ENCODE assay signal across 8 cellular contexts in genomic region chr2:54725343-54726099, GRCh38. TPM values are rescaled to one million over a fixed set of nuclear protein-coding genes. Genes with fewer than 3 reads are reported as not detected.
DNase-seq lines count a peak whose midpoint lies in the region; ATAC-seq, FAIRE-seq and TF ChIP-seq lines count a peak whose summit lies in the region.

No MANE protein-coding gene starts in this region.

- no peak for DNase-seq in A549 (ENCODE audit: low read depth in 1 of 2, low spot score in 1 of 2)
- no peak for DNase-seq in activated naive CD8-positive, alpha-beta T cell treated with anti-CD3 and anti-CD28 coated beads, Interleukin-2, amount 10 ng/mL, durations not matched to agents 7 days and 5 days
- no peak for DNase-seq in NCI-H510A treated with DMSO at 0.1 percent for 48 hours (lab: John Stamatoyannopoulos, UW)
- DNase-seq in T-helper 9 cell: no peak
- DNase-seq in stimulated activated CD4-positive, alpha-beta T cell treated with anti-CD3 and anti-CD28 coated beads, Interleukin-4, amount 100 ng/mL, for 4 hours: no peak

- peak overlapping the region; percentile 76 for H3K4me3 Mint-ChIP-seq in activated naive CD8-positive, alpha-beta T cell treated with anti-CD3 and anti-CD28 coated beads, Interleukin-2, amount 10 ng/mL, durations not matched to agents 7 days and 5 days

- peaks cover 38% of the 10 kb centered on the region for H3K27me3 Mint-ChIP-seq in activated naive CD8-positive, alpha-beta T cell treated with anti-CD3 and anti-CD28 coated beads, Interleukin-2, amount 10 ng/mL, durations not matched to agents 7 days and 5 days

- TF ChIP-seq POLR2A in A549 (IDR thresholded peaks at IDR 0.05; ENCODE audit: low read length): no peak

- no peak for FAIRE-seq in A549 (lab: Jason Lieb, UNC)

- peaks cover 21 to 25% of the 10 kb centered on the region in 2 donors for H3K27me3 ChIP-seq in mucosa of rectum (ENCODE audit: control insufficient read depth in 2 of 2, insufficient read depth in 2 of 2, low read length in 2 of 2)

- no peak for TF ChIP-seq EP300 in A549 (IDR thresholded peaks at IDR 0.05)

- no peaks in the 10 kb centered on the region for H3K9me3 Mint-ChIP-seq in activated naive CD8-positive, alpha-beta T cell treated with anti-CD3 and anti-CD28 coated beads, Interleukin-2, amount 10 ng/mL, durations not matched to agents 7 days and 5 days

- TF ChIP-seq CTCF in A549 (IDR thresholded peaks at IDR 0.05): no peak

- H3K36me3 Mint-ChIP-seq in activated naive CD8-positive, alpha-beta T cell treated with anti-CD3 and anti-CD28 coated beads, Interleukin-2, amount 10 ng/mL, durations not matched to agents 7 days and 5 days: no peaks in the 10 kb centered on the region

- POLR2A ChIA-PET in A549 (lab: Yijun Ruan, JAX): no interaction called here
- POLR2A ChIA-PET in activated naive CD8-positive, alpha-beta T cell treated with anti-CD3 and anti-CD28 coated beads, Interleukin-2, amount 10 ng/mL, durations not matched to agents 7 days and 5 days (lab: Charles Lee): no interaction called here

- H3K36me3 ChIP-seq in ES-I3 (ENCODE audit: insufficient read depth, low read length) (no peaks in the 10 kb centered on the region), mucosa of rectum (ENCODE audit: control insufficient read depth in 2 of 2, insufficient read depth in 2 of 2, low read length in 2 of 2) (no peaks in the 10 kb centered on the region)

- H3K9me3 ChIP-seq in A549: no peaks in the 10 kb centered on the region
- no peaks in the 10 kb centered on the region for H3K9me3 ChIP-seq in ES-I3 (ENCODE audit: control insufficient read depth, insufficient read depth, low read length)
- no peaks in the 10 kb centered on the region for H3K9me3 ChIP-seq in mucosa of rectum (ENCODE audit: control insufficient read depth in 2 of 2, low read length in 2 of 2)

- WGBS in A549 (ENCODE audit: missing lambda C conversion rate): 76% methylated on average over 8 of the region's 8 CpGs

- no peak overlapping the region for H3K27ac Mint-ChIP-seq in activated naive CD8-positive, alpha-beta T cell treated with anti-CD3 and anti-CD28 coated beads, Interleukin-2, amount 10 ng/mL, durations not matched to agents 7 days and 5 days

- TF ChIP-seq RAD21 in A549 (conservative IDR thresholded peaks at IDR 0.05 in 1 of 2, IDR thresholded peaks at IDR 0.05 in 1 of 2): no peak

- H3K4me1 ChIP-seq in A549: peaks cover 21% of the 10 kb centered on the region
- H3K4me1 ChIP-seq in ES-I3 (ENCODE audit: insufficient read depth, low read length): no peaks in the 10 kb centered on the region
- peaks cover 11 to 16% of the 10 kb centered on the region in 2 donors for H3K4me1 ChIP-seq in mucosa of rectum (ENCODE audit: control insufficient read depth in 2 of 2, insufficient read depth in 2 of 2, low read length in 2 of 2)

- CTCF ChIA-PET in A549 (lab: Yijun Ruan, JAX): interaction anchor here (2.5 kb wide), 1 partner anchor 113 kb away, joined by 11 read pairs; no protein-coding TSS in a partner anchor

- no peak for ATAC-seq in A549
- no peak for ATAC-seq in activated naive CD8-positive, alpha-beta T cell treated with anti-CD3 and anti-CD28 coated beads, Interleukin-2, amount 10 ng/mL, durations not matched to agents 7 days and 5 days (ENCODE audit: low read depth)
- no peak for ATAC-seq in HG03135 (IDR thresholded peaks at IDR 0.05; ENCODE audit: unreplicated experiment)

- H3K9ac ChIP-seq in ES-I3 (ENCODE audit: low read depth, low read length) (peak overlapping the region; percentile 80; the same call in 1 of the 2 replicates), mucosa of rectum (ENCODE audit: low read depth in 1 of 2, low read length in 2 of 2) (peak overlapping the region in 1 of 2 donors; percentile 51)

- H3K4me3 ChIP-seq in A549: peak overlapping the region; percentile 49
- peak overlapping the region; percentile 48 to 71 for H3K4me3 ChIP-seq in mucosa of rectum (ENCODE audit: low read length in 2 of 2)

- H3K4me1 Mint-ChIP-seq in activated naive CD8-positive, alpha-beta T cell treated with anti-CD3 and anti-CD28 coated beads, Interleukin-2, amount 10 ng/mL, durations not matched to agents 7 days and 5 days: peaks cover 11% of the 10 kb centered on the region

- H3K27ac ChIP-seq in A549 (no peak overlapping the region), mucosa of rectum (ENCODE audit: low read depth in 2 of 2, low read length in 2 of 2) (no peak overlapping the region)

- peak overlapping the region; percentile 96 for H3K4me2 ChIP-seq in A549

TF ChIP-seq in A549, 52 proteins besides CTCF, POLR2A, EP300 and RAD21:
- TF ChIP-seq FOXS1 (CRISPR knock-in tag; IDR thresholded peaks at IDR 0.05) (no peak), ZFP36 (IDR thresholded peaks at IDR 0.05; ENCODE audit: borderline replicate concordance, partially characterized antibody) (no peak), RARB (CRISPR knock-in tag; IDR thresholded peaks at IDR 0.05) (no peak), PHF8 (IDR thresholded peaks at IDR 0.05; ENCODE audit: borderline replicate concordance, low read depth) (no peak), POLR2AphosphoS2 (conservative IDR thresholded peaks at IDR 0.05; ENCODE audit: low read length) (no peak), TP53 (CRISPR knock-in tag; IDR thresholded peaks at IDR 0.05) (no peak)

RNA-seq across cellular contexts. Expression of gene EML6, which starts 2.1 kb away (rescaled TPM):
- 1.5 and 3.0 TPM in 2 replicates for polyA plus RNA-seq in A549 (2011; rRNA removed)
- polyA plus RNA-seq in A549 (2012; cell fraction: cytosol; rRNA removed): 1.0 and 1.5 TPM in 2 replicates
- 3.2 and 4.7 TPM in 2 replicates for polyA plus RNA-seq in A549 (2012; cell fraction: nucleus; rRNA removed)
- polyA plus RNA-seq in A549 (2017; fragmentation: RNase III; extraction: RNeasy Plus Mini Kit Qiagen cat#74134 plus additional on column Dnase treatment): 1.4 to 1.8 TPM (median 1.7 TPM) in 3 replicates
- polyA minus RNA-seq in A549 (2011; rRNA and poly(A)+ RNA removed): 1.8 and 3.4 TPM in 2 replicates
- 1 to 10 TPM; 2.1 to 2.4 TPM for total RNA-seq in activated naive CD8-positive, alpha-beta T cell treated with anti-CD3 and anti-CD28 coated beads, Interleukin-2, amount 10 ng/mL, durations not matched to agents 7 days and 5 days
